ENCODE assay signal across 11 cellular contexts in genomic region chr3:46958469-46959168, GRCh38. TPM values are rescaled to one million over a fixed set of nuclear protein-coding genes. Genes with fewer than 3 reads are reported as not detected.
DNase-seq lines count a peak whose midpoint lies in the region; ATAC-seq and TF ChIP-seq lines count a peak whose summit lies in the region.
"Had no signal": no experiment of that assay in that cellular context is flagged by ENCODE, and none has a peak within 500 bp of the region (broad histone marks: within the 10 kb centered on the region; RNA-seq: fewer than 3 reads in every experiment).

No MANE protein-coding gene starts in this region.

- peak overlapping the region; percentile 76 for H3K4me3 Mint-ChIP-seq in stimulated activated naive CD8-positive, alpha-beta T cell treated with anti-CD3 and anti-CD28 coated beads, Interleukin-15, Interleukin-2, amounts not matched to agents 100 ng/mL and 50 ng/mL, for 24 hours
- H3K4me3 Mint-ChIP-seq in brain: no peak overlapping the region
- H3K4me3 Mint-ChIP-seq in natural killer cell treated with Interleukin-12 subunit alpha and Interleukin-12 subunit beta and Interleukin-15 and Interleukin-18, amount 100 ng/mL, for 72 hours: peak overlapping the region; percentile 85
- H3K4me3 Mint-ChIP-seq: H9 had no signal

- peaks cover 82% of the 10 kb centered on the region for H3K4me1 ChIP-seq in vagina

- peak overlapping the region; percentile 95 for H3K27ac Mint-ChIP-seq in stimulated activated naive CD8-positive, alpha-beta T cell treated with anti-CD3 and anti-CD28 coated beads, Interleukin-15, Interleukin-2, amounts not matched to agents 100 ng/mL and 50 ng/mL, for 24 hours
- peak overlapping the region in 4 of 5 experiments; percentile 17 to 89 (median 70) for H3K27ac Mint-ChIP-seq in brain
- H3K27ac Mint-ChIP-seq in natural killer cell treated with Interleukin-12 subunit alpha and Interleukin-12 subunit beta and Interleukin-15 and Interleukin-18, amount 100 ng/mL, for 72 hours: peak overlapping the region; percentile 77 to 84

- no peak overlapping the region for H3K4me3 ChIP-seq in vagina

- no peaks in the 10 kb centered on the region for H3K27me3 ChIP-seq in vagina

- no peaks in the 10 kb centered on the region for H3K9me3 Mint-ChIP-seq in stimulated activated naive CD8-positive, alpha-beta T cell treated with anti-CD3 and anti-CD28 coated beads, Interleukin-15, Interleukin-2, amounts not matched to agents 100 ng/mL and 50 ng/mL, for 24 hours
- peaks cover 0 to 12% (median 9%) of the 10 kb centered on the region in 5 experiments for H3K9me3 Mint-ChIP-seq in brain
- no peaks in the 10 kb centered on the region for H3K9me3 Mint-ChIP-seq in natural killer cell treated with Interleukin-12 subunit alpha and Interleukin-12 subunit beta and Interleukin-15 and Interleukin-18, amount 100 ng/mL, for 72 hours

- DNase-seq in stimulated activated naive CD8-positive, alpha-beta T cell treated with anti-CD3 and anti-CD28 coated beads, Interleukin-15, Interleukin-2, amounts not matched to agents 100 U/mL and 50 U/mL, for 24 hours: no peak
- no peak for DNase-seq in natural killer cell treated with Interleukin-12 subunit alpha and Interleukin-12 subunit beta and Interleukin-15 and Interleukin-18, amount 100 ng/mL, for 72 hours (ENCODE audit: low spot score)
- DNase-seq in vagina (ENCODE audit: extremely low spot score in 2 of 2): no peak
- DNase-seq in omental fat pad (ENCODE audit: low spot score): no peak
- DNase-seq in effector CD4-positive, alpha-beta T cell: no peak
- no peak for DNase-seq in GF-D8 (lab: John Stamatoyannopoulos, UW)
- DNase-seq: C1 segment of cervical spinal cord; H9; stimulated activated CD4-positive, alpha-beta T cell treated with anti-CD3 and anti-CD28 coated beads, Interleukin-2, amount 100 ng/mL, for 48 hours had no signal

- peaks cover 98% of the 10 kb centered on the region for H3K4me1 Mint-ChIP-seq in stimulated activated naive CD8-positive, alpha-beta T cell treated with anti-CD3 and anti-CD28 coated beads, Interleukin-15, Interleukin-2, amounts not matched to agents 100 ng/mL and 50 ng/mL, for 24 hours (ENCODE audit: low read depth)
- H3K4me1 Mint-ChIP-seq in brain: peaks cover 69% of the 10 kb centered on the region
- peaks cover 77 to 90% of the 10 kb centered on the region in 2 donors for H3K4me1 Mint-ChIP-seq in natural killer cell treated with Interleukin-12 subunit alpha and Interleukin-12 subunit beta and Interleukin-15 and Interleukin-18, amount 100 ng/mL, for 72 hours (ENCODE audit: low read depth in 2 of 2)

- intact Hi-C loops in vagina (cut with DNase I): no loop called here

- no peaks in the 10 kb centered on the region for H3K36me3 ChIP-seq in vagina

- H3K36me3 Mint-ChIP-seq in stimulated activated naive CD8-positive, alpha-beta T cell treated with anti-CD3 and anti-CD28 coated beads, Interleukin-15, Interleukin-2, amounts not matched to agents 100 ng/mL and 50 ng/mL, for 24 hours (ENCODE audit: low read depth): peaks cover 48% of the 10 kb centered on the region
- H3K36me3 Mint-ChIP-seq in brain: peaks cover 19% of the 10 kb centered on the region
- H3K36me3 Mint-ChIP-seq in natural killer cell treated with Interleukin-12 subunit alpha and Interleukin-12 subunit beta and Interleukin-15 and Interleukin-18, amount 100 ng/mL, for 72 hours: no peaks in the 10 kb centered on the region

- TF ChIP-seq CTCF in brain (conservative IDR thresholded peaks at IDR 0.05) (no peak), vagina (IDR thresholded peaks at IDR 0.05) (no peak), omental fat pad (IDR thresholded peaks at IDR 0.05) (no peak)

- no peaks in the 10 kb centered on the region for H3K9me3 ChIP-seq in vagina

- ATAC-seq in stimulated activated naive CD8-positive, alpha-beta T cell treated with anti-CD3 and anti-CD28 coated beads, Interleukin-15, Interleukin-2, amounts not matched to agents 100 U/mL and 50 U/mL, for 24 hours: no peak
- ATAC-seq in natural killer cell treated with Interleukin-12 subunit alpha and Interleukin-12 subunit beta and Interleukin-15 and Interleukin-18, amount 100 ng/mL, for 72 hours: no peak
- ATAC-seq in omental fat pad (ENCODE audit: low FRiP score): no peak

- no peak for TF ChIP-seq POLR2A in vagina (IDR thresholded peaks at IDR 0.05)

- H3K27me3 Mint-ChIP-seq in stimulated activated naive CD8-positive, alpha-beta T cell treated with anti-CD3 and anti-CD28 coated beads, Interleukin-15, Interleukin-2, amounts not matched to agents 100 ng/mL and 50 ng/mL, for 24 hours: no peaks in the 10 kb centered on the region
- no peaks in the 10 kb centered on the region for H3K27me3 Mint-ChIP-seq in brain
- no peaks in the 10 kb centered on the region for H3K27me3 Mint-ChIP-seq in natural killer cell treated with Interleukin-12 subunit alpha and Interleukin-12 subunit beta and Interleukin-15 and Interleukin-18, amount 100 ng/mL, for 72 hours

- H3K27ac ChIP-seq in vagina: peak overlapping the region; percentile 72

RNA-seq across cellular contexts. Expression of gene CCDC12, which starts 17.9 kb away (rescaled TPM):
- 36.7 TPM for polyA plus RNA-seq in brain (ENCODE audit: insufficient read depth, low read depth, low replicate concordance)
- total RNA-seq in natural killer cell treated with Interleukin-12 subunit alpha and Interleukin-12 subunit beta and Interleukin-15 and Interleukin-18, amount 100 ng/mL, for 72 hours: 10 to 100 TPM; 58.0 to 89.8 TPM
- 55.5 TPM for total RNA-seq in vagina
- total RNA-seq in omental fat pad: 10 to 100 TPM; 30.8 to 61.5 (median 45.4) TPM

RNA-seq across cellular contexts. Expression of gene NBEAL2, which starts 20.8 kb away (rescaled TPM):
- 4.6 TPM for polyA plus RNA-seq in brain (ENCODE audit: insufficient read depth, low read depth, low replicate concordance)
- 100 to 1,000 TPM; 121 to 255 TPM for total RNA-seq in natural killer cell treated with Interleukin-12 subunit alpha and Interleukin-12 subunit beta and Interleukin-15 and Interleukin-18, amount 100 ng/mL, for 72 hours
- total RNA-seq in vagina (227 TPM), omental fat pad (100 to 1,000 TPM in 1 of 4 donors, 10 to 100 TPM in 3; 17.4 to 113 (median 33.6) TPM)

Comparison
In these comparisons a context has a peak if more than half of its experiments do, and no peak if none do; other contexts are left out.
1. H3K4me3 Mint-ChIP-seq: peak in stimulated activated naive CD8-positive, alpha-beta T cell treated with anti-CD3 and anti-CD28 coated beads, Interleukin-15, Interleukin-2, amounts not matched to agents 100 ng/mL and 50 ng/mL, for 24 hours (single experiment) and natural killer cell treated with Interleukin-12 subunit alpha and Interleukin-12 subunit beta and Interleukin-15 and Interleukin-18, amount 100 ng/mL, for 72 hours (single experiment); none in brain (0 of 5).
2. Peak in every context shown above with its lines, with median percentiles within 50 percentile points of each other: H3K27ac Mint-ChIP-seq.